Comparison of ENCODE assay signal across 12 cellular contexts in genomic region chr6:75430631-75431345, GRCh38.
DNase-seq lines count a peak whose midpoint lies in the region; ATAC-seq, FAIRE-seq and TF ChIP-seq lines count a peak whose summit lies in the region.
"Had no signal": no experiment of that assay in that cellular context is flagged by ENCODE, and none has a peak within 500 bp of the region (broad histone marks: within the 10 kb centered on the region; RNA-seq: fewer than 3 reads in every experiment).

No MANE protein-coding gene starts in this region.

- POLR2A ChIA-PET in SK-N-SH (lab: Yijun Ruan, JAX): no interaction called here
- POLR2A ChIA-PET in activated CD4-positive, alpha-beta memory T cell treated with anti-CD3 and anti-CD28 coated beads, Interleukin-2, amount 10 ng/mL, durations not matched to agents 7 days and 5 days (lab: Charles Lee): no interaction called here

- no peak overlapping the region for H3K14ac ChIP-seq in neuronal stem cell (ENCODE audit: low read length)

- H3K27me3 ChIP-seq in SK-N-SH (ENCODE audit: insufficient read depth) (no peaks in the 10 kb centered on the region), cardiac muscle cell (no peaks in the 10 kb centered on the region), neuronal stem cell (ENCODE audit: control insufficient read depth in 3 of 3, insufficient read depth in 3 of 3, low read depth in 1 of 3, low read length in 3 of 3) (no peaks in the 10 kb centered on the region)

- no peak for TF ChIP-seq RAD21 in SK-N-SH (IDR thresholded peaks at IDR 0.05; ENCODE audit: low read length)

- no peaks in the 10 kb centered on the region for H3K79me2 ChIP-seq in SK-N-SH (ENCODE audit: insufficient read depth)

- no peaks in the 10 kb centered on the region for H3K9me2 ChIP-seq in SK-N-SH

- WGBS in SK-N-SH (ENCODE audit: low lambda C conversion rate): 67% methylated on average over 4 of the region's 4 CpGs
- WGBS in neuronal stem cell (ENCODE audit: extremely low coverage in 2 of 2, insufficient read length in 2 of 2, insufficient replicate concordance in 1 of 2), 2 donors: no CpG with 5 or more reads among the region's 4 CpGs

- H3K36me3 Mint-ChIP-seq in activated CD4-positive, alpha-beta memory T cell treated with anti-CD3 and anti-CD28 coated beads, Interleukin-2, amount 10 ng/mL, durations not matched to agents 7 days and 5 days (ENCODE audit: low read depth): no peaks in the 10 kb centered on the region
- H3K36me3 Mint-ChIP-seq: CD8-positive, alpha-beta T cell had no signal

- H3K27me3 Mint-ChIP-seq in activated CD4-positive, alpha-beta memory T cell treated with anti-CD3 and anti-CD28 coated beads, Interleukin-2, amount 10 ng/mL, durations not matched to agents 7 days and 5 days: peaks cover 3% of the 10 kb centered on the region

- H3K18ac ChIP-seq in neuronal stem cell (ENCODE audit: low read length): no peak overlapping the region

- peak; percentile 79 for ATAC-seq in SK-N-SH treated with all-trans-retinoic acid at 6 μM for 48 hours
- no peak for ATAC-seq in HG03378 (IDR thresholded peaks at IDR 0.05; ENCODE audit: unreplicated experiment)
- ATAC-seq: CD8-positive, alpha-beta T cell; Panc1; stimulated activated naive CD8-positive, alpha-beta T cell treated with anti-CD3 and anti-CD28 coated beads, Interleukin-15, Interleukin-2, amounts not matched to agents 100 U/mL and 50 U/mL, for 24 hours had no signal

- no peak overlapping the region for H3K27ac Mint-ChIP-seq in activated CD4-positive, alpha-beta memory T cell treated with anti-CD3 and anti-CD28 coated beads, Interleukin-2, amount 10 ng/mL, durations not matched to agents 7 days and 5 days
- H3K27ac Mint-ChIP-seq: CD8-positive, alpha-beta T cell had no signal

- H3K4me3 ChIP-seq in SK-N-SH (ENCODE audit: low read depth in 2 of 2, low read length in 1 of 2) (no peak overlapping the region), cardiac muscle cell (no peak overlapping the region), neuronal stem cell (ENCODE audit: low read length in 2 of 2) (no peak overlapping the region)

- no peak overlapping the region for H2AK5ac ChIP-seq in neuronal stem cell (ENCODE audit: low read depth, low read length)

- H3K27ac ChIP-seq in SK-N-SH (ENCODE audit: low read depth in 2 of 2, low read length in 1 of 2) (peak overlapping the region in 1 of 2 experiments; percentile 22; a peak in 2 of 4 replicates), cardiac muscle cell (peak overlapping the region; percentile 77), neuronal stem cell (replicated peaks; ENCODE audit: low read length) (no peak overlapping the region)

- H3K4me2 ChIP-seq in SK-N-SH (no peak overlapping the region), neuronal stem cell (ENCODE audit: insufficient read depth, low read length, poor library complexity, severe bottlenecking) (no peak overlapping the region)

- H2BK12ac ChIP-seq in neuronal stem cell (ENCODE audit: low read length): no peak overlapping the region

- no peak overlapping the region for H4K8ac ChIP-seq in neuronal stem cell (ENCODE audit: low read depth, low read length)

- no peak overlapping the region for H2BK15ac ChIP-seq in neuronal stem cell (ENCODE audit: low read length)

- no peak overlapping the region for H2BK120ac ChIP-seq in neuronal stem cell (ENCODE audit: low read depth, low read length)

- CTCF ChIA-PET in SK-N-SH (lab: Yijun Ruan, JAX): interaction anchor here (0.9 kb wide), 1 partner anchor 222 kb away, joined by 4 read pairs; no protein-coding TSS in a partner anchor
- CTCF ChIA-PET in activated CD4-positive, alpha-beta memory T cell treated with anti-CD3 and anti-CD28 coated beads, Interleukin-2, amount 10 ng/mL, durations not matched to agents 7 days and 5 days (lab: Charles Lee): no interaction called here

- peaks cover 4% of the 10 kb centered on the region for H3F3A ChIP-seq in SK-N-SH (replicated peaks; ENCODE audit: insufficient read depth)

- no peaks in the 10 kb centered on the region for H3K79me1 ChIP-seq in neuronal stem cell (ENCODE audit: low read depth, low read length)

- no peak overlapping the region for H3K9ac ChIP-seq in SK-N-SH
- no peak overlapping the region for H3K9ac ChIP-seq in neuronal stem cell (ENCODE audit: low read depth, low read length, poor library complexity)

- no peak overlapping the region for H4K91ac ChIP-seq in neuronal stem cell (ENCODE audit: low read depth, low read length, poor library complexity)

- no peak for DNase-seq in SK-N-SH
- DNase-seq in cardiac muscle cell (ENCODE audit: low read depth in 1 of 2, low spot score in 1 of 2): peak in 1 of 2 donors; percentile 33
- no peak for DNase-seq in neuronal stem cell (ENCODE audit: low spot score)
- DNase-seq in stimulated activated CD4-positive, alpha-beta T cell treated with anti-CD3 and anti-CD28 coated beads, Interleukin-12 subunit alpha, Interleukin-12 subunit beta, amount 100 ng/mL, for 4 hours: no peak
- DNase-seq in activated CD4-positive, alpha-beta memory T cell treated with anti-CD3 and anti-CD28 coated beads, Interleukin-2, amount 10 ng/mL, durations not matched to agents 7 days and 5 days: no peak
- DNase-seq in HTR-8/SVneo (ENCODE audit: insufficient read length, low spot score): no peak
- DNase-seq: activated CD4-positive, CD25-positive, alpha-beta regulatory T cell treated with anti-CD3 and anti-CD28 coated beads, Interleukin-2, amount 50 U/mL, for 72 hours; CD8-positive, alpha-beta T cell; stimulated activated naive CD8-positive, alpha-beta T cell treated with anti-CD3 and anti-CD28 coated beads, Interleukin-15, Interleukin-2, amounts not matched to agents 100 U/mL and 50 U/mL, for 24 hours had no signal

- H3K4me1 Mint-ChIP-seq in activated CD4-positive, alpha-beta memory T cell treated with anti-CD3 and anti-CD28 coated beads, Interleukin-2, amount 10 ng/mL, durations not matched to agents 7 days and 5 days: peaks cover 5% of the 10 kb centered on the region

- no peaks in the 10 kb centered on the region for H4K20me1 ChIP-seq in SK-N-SH (ENCODE audit: insufficient read depth)

- H2AFZ ChIP-seq in SK-N-SH (ENCODE audit: low read depth) (no peak overlapping the region), neuronal stem cell (ENCODE audit: low read length) (peak overlapping the region; percentile 15)

- no peak overlapping the region for H3K23ac ChIP-seq in neuronal stem cell (ENCODE audit: low read depth, low read length, poor library complexity)

- H3K9me3 ChIP-seq in SK-N-SH (no peaks in the 10 kb centered on the region), cardiac muscle cell (ENCODE audit: low read depth) (no peaks in the 10 kb centered on the region), neuronal stem cell (replicated peaks in 1 of 2; ENCODE audit: control insufficient read depth in 2 of 2, insufficient read depth in 1 of 2, low read depth in 1 of 2, low read length in 2 of 2) (no peaks in the 10 kb centered on the region)

- peaks cover 0 to 3% of the 10 kb centered on the region in 2 experiments; a peak in 1 of 4 replicates for H3K4me1 ChIP-seq in SK-N-SH (ENCODE audit: control insufficient read depth in 1 of 2, insufficient read depth in 2 of 2, low read depth in 1 of 2, low read length in 1 of 2)
- peaks cover 33% of the 10 kb centered on the region for H3K4me1 ChIP-seq in cardiac muscle cell (ENCODE audit: low read depth)
- peaks cover 3 to 11% of the 10 kb centered on the region in 2 donors for H3K4me1 ChIP-seq in neuronal stem cell (ENCODE audit: control insufficient read depth in 2 of 2, insufficient read depth in 1 of 2, low read depth in 1 of 2, low read length in 2 of 2)

- TF ChIP-seq EP300 in SK-N-SH (IDR thresholded peaks at IDR 0.05; ENCODE audit: borderline replicate concordance in 1 of 2, low read depth in 1 of 2, low read length in 1 of 2): no peak

- H3K36me3 ChIP-seq in SK-N-SH (replicated peaks in 1 of 2; ENCODE audit: control insufficient read depth in 1 of 2, insufficient read depth in 2 of 2, low read length in 1 of 2) (no peaks in the 10 kb centered on the region), cardiac muscle cell (no peaks in the 10 kb centered on the region), neuronal stem cell (replicated peaks in 1 of 2; ENCODE audit: control insufficient read depth in 2 of 2, insufficient read depth in 2 of 2, low read length in 2 of 2) (no peaks in the 10 kb centered on the region)

- FAIRE-seq in HTR-8/SVneo (lab: Jason Lieb, UNC): no peak

- no peak overlapping the region for H2BK5ac ChIP-seq in neuronal stem cell (ENCODE audit: low read length)

- peaks cover 4% of the 10 kb centered on the region for H3K9me3 Mint-ChIP-seq in activated CD4-positive, alpha-beta memory T cell treated with anti-CD3 and anti-CD28 coated beads, Interleukin-2, amount 10 ng/mL, durations not matched to agents 7 days and 5 days

- H3K4ac ChIP-seq in neuronal stem cell (ENCODE audit: low read length): no peak overlapping the region

- TF ChIP-seq CTCF in SK-N-SH (IDR thresholded peaks at IDR 0.05): no peak
- TF ChIP-seq CTCF in cardiac muscle cell (IDR thresholded peaks at IDR 0.05; ENCODE audit: low read depth, low read length): no peak

- no peak overlapping the region for H3K4me3 Mint-ChIP-seq in activated CD4-positive, alpha-beta memory T cell treated with anti-CD3 and anti-CD28 coated beads, Interleukin-2, amount 10 ng/mL, durations not matched to agents 7 days and 5 days
- H3K4me3 Mint-ChIP-seq: CD8-positive, alpha-beta T cell had no signal

TF ChIP-seq in SK-N-SH treated with all-trans-retinoic acid at 6 μM for 48 hours, 23 proteins besides CTCF, POLR2A, EP300 and RAD21 (continues in another document):
- no peak for TF ChIP-seq ZNF565 (CRISPR knock-in tag; conservative IDR thresholded peaks at IDR 0.05; ENCODE audit: low read depth)

TF ChIP-seq in SK-N-SH, 30 proteins besides CTCF, POLR2A, EP300 and RAD21 (continues in another document):
- TF ChIP-seq RFX5 (IDR thresholded peaks at IDR 0.05; ENCODE audit: low read length): no peak
- no peak for TF ChIP-seq ELF1 (IDR thresholded peaks at IDR 0.05)
- TF ChIP-seq FOXJ3 (CRISPR knock-in tag; IDR thresholded peaks at IDR 0.05): no peak
- TF ChIP-seq JUND (IDR thresholded peaks at IDR 0.05): no peak
- TF ChIP-seq, protein P1, sequence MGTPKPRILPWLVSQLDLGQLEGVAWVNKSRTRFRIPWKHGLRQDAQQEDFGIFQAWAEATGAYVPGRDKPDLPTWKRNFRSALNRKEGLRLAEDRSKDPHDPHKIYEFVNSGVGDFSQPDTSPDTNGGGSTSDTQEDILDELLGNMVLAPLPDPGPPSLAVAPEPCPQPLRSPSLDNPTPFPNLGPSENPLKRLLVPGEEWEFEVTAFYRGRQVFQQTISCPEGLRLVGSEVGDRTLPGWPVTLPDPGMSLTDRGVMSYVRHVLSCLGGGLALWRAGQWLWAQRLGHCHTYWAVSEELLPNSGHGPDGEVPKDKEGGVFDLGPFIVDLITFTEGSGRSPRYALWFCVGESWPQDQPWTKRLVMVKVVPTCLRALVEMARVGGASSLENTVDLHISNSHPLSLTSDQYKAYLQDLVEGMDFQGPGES (IDR thresholded peaks at IDR 0.05; ENCODE audit: low read depth, low read length): no peak
